ENCODE assay signal across 12 cellular contexts in genomic region chr9:134214766-134215394, GRCh38. TPM values are rescaled to one million over a fixed set of nuclear protein-coding genes. Genes with fewer than 3 reads are reported as not detected.
DNase-seq lines count a peak whose midpoint lies in the region; ATAC-seq and TF ChIP-seq lines count a peak whose summit lies in the region.
"Had no signal": no experiment of that assay in that cellular context is flagged by ENCODE, and none has a peak within 500 bp of the region (broad histone marks: within the 10 kb centered on the region; RNA-seq: fewer than 3 reads in every experiment).

No MANE protein-coding gene starts in this region.

- TF ChIP-seq POLR2A in body of pancreas (IDR thresholded peaks at IDR 0.05) (no peak), vagina (IDR thresholded peaks at IDR 0.05) (no peak)

- no peaks in the 10 kb centered on the region for H3K9me3 Mint-ChIP-seq in osteocyte (ENCODE audit: unreplicated experiment)

- peaks cover 49% of the 10 kb centered on the region for H3K4me1 Mint-ChIP-seq in osteocyte (ENCODE audit: unreplicated experiment)
- H3K4me1 Mint-ChIP-seq: naive thymus-derived CD4-positive, alpha-beta T cell; stimulated activated effector memory CD8-positive, alpha-beta T cell treated with anti-CD3 and anti-CD28 coated beads, Interleukin-12 subunit alpha, Interleukin-12 subunit beta, amount 100 ng/mL, for 72 hours had no signal

- H3K36me3 ChIP-seq in body of pancreas (replicated peaks in 1 of 2; ENCODE audit: insufficient read depth in 1 of 2, low read depth in 2 of 2) (no peaks in the 10 kb centered on the region), vagina (no peaks in the 10 kb centered on the region)

- TF ChIP-seq CTCF in body of pancreas (IDR thresholded peaks at IDR 0.05) (no peak), osteocyte (IDR thresholded peaks at IDR 0.05) (no peak), vagina (IDR thresholded peaks at IDR 0.05) (no peak), coronary artery (IDR thresholded peaks at IDR 0.05) (no peak)

- no peaks in the 10 kb centered on the region for H3K27me3 Mint-ChIP-seq in osteocyte (ENCODE audit: unreplicated experiment)
- H3K27me3 Mint-ChIP-seq: naive thymus-derived CD4-positive, alpha-beta T cell had no signal

- DNase-seq in body of pancreas = peak in 2 of 4 donors; percentile 26 to 31
- peak; percentile 47 for DNase-seq in left ventricle myocardium superior
- DNase-seq in osteocyte (ENCODE audit: extremely low spot score, unreplicated experiment) = no peak
- DNase-seq in vagina (ENCODE audit: extremely low spot score in 2 of 2) = no peak
- no peak for DNase-seq in coronary artery (ENCODE audit: low spot score)
- DNase-seq in superior temporal gyrus (ENCODE audit: extremely low spot score) = no peak
- DNase-seq: activated CD8-positive, alpha-beta memory T cell treated with anti-CD3 and anti-CD28 coated beads, Interleukin-2, amount 50 U/mL, for 48 hours; COR-L47; naive thymus-derived CD4-positive, alpha-beta T cell; NCI-H446 treated with DMSO at 0.1 percent for 48 hours had no signal

- H3K27ac ChIP-seq in body of pancreas (peak overlapping the region in 3 of 4 donors; percentile 34 to 56 (median 49)), vagina (peak overlapping the region; percentile 51), coronary artery (peak overlapping the region in 1 of 2 donors; percentile 65)

- H3K4me3 ChIP-seq in body of pancreas (no peak overlapping the region), vagina (no peak overlapping the region), coronary artery (no peak overlapping the region)

- intact Hi-C loops in body of pancreas (cut with DNase I) = no loop called here
- intact Hi-C loops in left ventricle myocardium superior (cut with micrococcal nuclease) = no loop called here
- intact Hi-C loops in vagina (cut with DNase I) = no loop called here

- H3K27me3 ChIP-seq in body of pancreas (no peaks in the 10 kb centered on the region), vagina (no peaks in the 10 kb centered on the region)

- peak overlapping the region; percentile 98 for H3K27ac Mint-ChIP-seq in osteocyte (ENCODE audit: unreplicated experiment)
- H3K27ac Mint-ChIP-seq: naive thymus-derived CD4-positive, alpha-beta T cell; stimulated activated effector memory CD8-positive, alpha-beta T cell treated with anti-CD3 and anti-CD28 coated beads, Interleukin-12 subunit alpha, Interleukin-12 subunit beta, amount 100 ng/mL, for 72 hours had no signal

- ATAC-seq in body of pancreas = peak; percentile 36
- peak; percentile 27 for ATAC-seq in left ventricle myocardium superior
- no peak for ATAC-seq in HG03108 (IDR thresholded peaks at IDR 0.05; ENCODE audit: unreplicated experiment)
- ATAC-seq: naive thymus-derived CD4-positive, alpha-beta T cell; stimulated activated effector memory CD8-positive, alpha-beta T cell treated with anti-CD3 and anti-CD28 coated beads, Interleukin-12 subunit alpha, Interleukin-12 subunit beta, amount 100 ng/mL, for 72 hours had no signal

- H3K4me1 ChIP-seq in body of pancreas (peaks cover 12% of the 10 kb centered on the region), vagina (peaks cover 30% of the 10 kb centered on the region)

- H3K36me3 Mint-ChIP-seq in osteocyte (ENCODE audit: unreplicated experiment) = no peaks in the 10 kb centered on the region
- H3K36me3 Mint-ChIP-seq: naive thymus-derived CD4-positive, alpha-beta T cell; stimulated activated effector memory CD8-positive, alpha-beta T cell treated with anti-CD3 and anti-CD28 coated beads, Interleukin-12 subunit alpha, Interleukin-12 subunit beta, amount 100 ng/mL, for 72 hours had no signal

- WGBS in body of pancreas, 2 donors = 35 to 42% methylated on average over 18 to 22 of the region's 22 CpGs

- no peak overlapping the region for H3K4me3 Mint-ChIP-seq in osteocyte (ENCODE audit: unreplicated experiment)
- H3K4me3 Mint-ChIP-seq: naive thymus-derived CD4-positive, alpha-beta T cell; stimulated activated effector memory CD8-positive, alpha-beta T cell treated with anti-CD3 and anti-CD28 coated beads, Interleukin-12 subunit alpha, Interleukin-12 subunit beta, amount 100 ng/mL, for 72 hours had no signal

- H3K9me3 ChIP-seq in body of pancreas = no peaks in the 10 kb centered on the region
- no peaks in the 10 kb centered on the region for H3K9me3 ChIP-seq in vagina

RNA-seq across cellular contexts. Expression of gene RNU6ATAC, which starts 50.5 kb away (rescaled TPM):
- not detected for total RNA-seq in body of pancreas
- total RNA-seq in left ventricle myocardium superior = 94.3 TPM
- total RNA-seq in osteocyte = 38.9 and 49.4 TPM in 2 replicates
- total RNA-seq in vagina = not detected

Comparison
In these comparisons a context has a peak if more than half of its experiments do, and no peak if none do; other contexts are left out.
1. RNA of gene RNU6ATAC, which starts 50.5 kb away (total RNA-seq): 94.3 TPM in left ventricle myocardium superior (single experiment) and 38.9 to 49.4 TPM in osteocyte; not detected in body of pancreas and not detected in vagina (single experiment); every median in the first group is over 10 times any median in the second.